ENCODE assay signal across 8 cellular contexts in genomic region chr12:47705571-47706425, GRCh38. TPM values are rescaled to one million over a fixed set of nuclear protein-coding genes. Genes with fewer than 3 reads are reported as not detected.
DNase-seq lines count a peak whose midpoint lies in the region; ATAC-seq and TF ChIP-seq lines count a peak whose summit lies in the region.

RPAP3 (minus strand) TSS chr12:47706030; CDS start chr12:47702840, 3,190 bp downstream.

- ATAC-seq in GM18867 (IDR thresholded peaks at IDR 0.05; ENCODE audit: unreplicated experiment) = peak; percentile 81
- peak; percentile 76 for ATAC-seq in HG03103 (IDR thresholded peaks at IDR 0.05; ENCODE audit: low read depth, unreplicated experiment)

- intact Hi-C loops in A673 (cut with micrococcal nuclease; ENCODE audit: unreplicated experiment) = no loop called here
- intact Hi-C loops in mammary epithelial cell (cut with micrococcal nuclease) = no loop called here

- H3K27ac ChIP-seq in A673 (ENCODE audit: low read depth, low read length, poor library complexity, severe bottlenecking) (peak within 1 kb of the TSS; percentile 83), VCaP (peak within 1 kb of the TSS; percentile 86), mammary epithelial cell (ENCODE audit: insufficient read depth, low read depth, low read length) (peak within 1 kb of the TSS; percentile 46), iPS-20b (ENCODE audit: low read length) (peak within 1 kb of the TSS; percentile 60), skin epidermis (peak within 1 kb of the TSS; percentile 71 to 96 (median 91))

- 3% methylated on average over 16 of the region's 66 CpGs for WGBS in mammary epithelial cell (ENCODE audit: low coverage, missing lambda C conversion rate)

- DNase-seq in A673 (ENCODE audit: low spot score) = peak; percentile 97
- peak; percentile 81 for DNase-seq in NCI-H2196 treated with DMSO at 0.1 percent for 48 hours (lab: John Stamatoyannopoulos, UW; ENCODE audit: unreplicated experiment)
- peak; percentile 90 for DNase-seq in mammary epithelial cell

- no peaks in the 10 kb centered on the region for H3K27me3 ChIP-seq in A673 (replicated peaks; ENCODE audit: insufficient read depth, low read depth, low read length, poor library complexity)
- no peaks in the 10 kb centered on the region for H3K27me3 ChIP-seq in mammary epithelial cell (ENCODE audit: insufficient read depth, low read length)
- H3K27me3 ChIP-seq in iPS-20b (ENCODE audit: insufficient read depth, low read length) = no peaks in the 10 kb centered on the region

- H4K20me1 ChIP-seq in mammary epithelial cell (ENCODE audit: insufficient read depth, low read length) = no peaks in the 10 kb centered on the region

- H3K4me1 ChIP-seq in A673 (ENCODE audit: insufficient read depth, low read length, poor library complexity, severe bottlenecking) = peaks cover 8% of the 10 kb centered on the region
- H3K4me1 ChIP-seq in mammary epithelial cell (ENCODE audit: insufficient read depth, low read length) = peaks cover 9% of the 10 kb centered on the region
- H3K4me1 ChIP-seq in iPS-20b (ENCODE audit: insufficient read depth, low read length) = peaks cover 6% of the 10 kb centered on the region; the same call in 1 of the 2 replicates

- in situ Hi-C loops in mammary epithelial cell (cut with MboI; ENCODE audit: low sequenced_read_pairs in 2 of 2) = loop anchor here in 1 of 2 donors (25.0 kb wide), 1 partner anchor 457 kb away; the partner anchor contains the start of gene ASB8

- CTCF ChIA-PET in A673 (lab: Charles Lee) (interaction anchor here (0.5 to 1.2 kb wide), 5 partner anchors 10 to 133 kb away, joined by 3 to 7 read pairs (median 3); no protein-coding TSS in a partner anchor), mammary epithelial cell (lab: Charles Lee; ENCODE audit: low non-redundant PET) (interaction anchor here (0.6 kb wide), 1 partner anchor 241 kb away, joined by 3 read pairs; no protein-coding TSS in a partner anchor)

- TF ChIP-seq CTCF in A673 (conservative IDR thresholded peaks at IDR 0.05; ENCODE audit: low read depth, low read length) (peak; percentile 66), VCaP (conservative IDR thresholded peaks at IDR 0.05) (peak; percentile 83), mammary epithelial cell (conservative IDR thresholded peaks at IDR 0.05 in 1 of 2, IDR thresholded peaks at IDR 0.05 in 1 of 2; ENCODE audit: extremely low read depth in 1 of 2, insufficient read depth in 1 of 2, low read depth in 1 of 2, low read length in 2 of 2) (peak; percentile 24 to 67)

- dilution Hi-C loops in mammary epithelial cell (cut with HindIII; ENCODE audit: low sequenced_read_pairs) = no loop called here

- H3K9ac ChIP-seq in mammary epithelial cell (ENCODE audit: insufficient read depth, low read length) (peak within 1 kb of the TSS; percentile 73), iPS-20b (ENCODE audit: low read depth, low read length) (peak within 1 kb of the TSS; percentile 94; the same call in 1 of the 2 replicates)

- peak within 1 kb of the TSS; percentile 88 for H2AFZ ChIP-seq in mammary epithelial cell (ENCODE audit: low read depth, low read length)

- peaks cover 26% of the 10 kb centered on the region for H3K79me2 ChIP-seq in mammary epithelial cell (ENCODE audit: insufficient read depth, low read length)

- peak within 1 kb of the TSS; percentile 87 for H3K4me2 ChIP-seq in mammary epithelial cell (ENCODE audit: insufficient read depth, low read depth, low read length)

- POLR2A ChIA-PET in A673 (lab: Charles Lee; ENCODE audit: low non-redundant PET) = interaction anchor here (0.5 to 0.6 kb wide), 2 partner anchors 64 to 151 kb away, joined by 3 to 8 read pairs; no protein-coding TSS in a partner anchor

- H3K9me3 ChIP-seq in A673 (ENCODE audit: low read depth, low read length, poor library complexity, severe bottlenecking) (no peaks in the 10 kb centered on the region), mammary epithelial cell (replicated peaks; ENCODE audit: insufficient read depth, low read length) (no peaks in the 10 kb centered on the region), iPS-20b (ENCODE audit: insufficient read depth, low read depth, low read length) (no peaks in the 10 kb centered on the region)

- H3K36me3 ChIP-seq in A673 (ENCODE audit: insufficient read depth, low read length, poor library complexity, severe bottlenecking) (peaks cover 7% of the 10 kb centered on the region), mammary epithelial cell (ENCODE audit: insufficient read depth, low read length) (peaks cover under 1% of the 10 kb centered on the region), iPS-20b (ENCODE audit: insufficient read depth, low read depth, low read length) (peaks cover 9% of the 10 kb centered on the region)

- BruUV-seq in A673 (replicated peaks; lab: Mats Ljungman, UMichigan) (TSS peak; percentile 48), mammary epithelial cell (replicated peaks; lab: Mats Ljungman, UMichigan) (TSS peak; percentile 34)

- H3K4me3 ChIP-seq in A673 (ENCODE audit: low read depth, low read length, poor library complexity, severe bottlenecking) = peak within 1 kb of the TSS; percentile 69
- H3K4me3 ChIP-seq in mammary epithelial cell (replicated peaks in 1 of 3; ENCODE audit: insufficient read depth in 1 of 3, low read depth in 2 of 3, low read length in 3 of 3) = peak within 1 kb of the TSS; percentile 53 to 92 (median 67)
- H3K4me3 ChIP-seq in iPS-20b (ENCODE audit: low read length) = peak within 1 kb of the TSS; percentile 87
- peak within 1 kb of the TSS; percentile 90 to 99 (median 97) for H3K4me3 ChIP-seq in skin epidermis

RNA-seq across cellular contexts. Expression of gene RPAP3, which starts in this region (rescaled TPM):
- total RNA-seq in A673 (2021) (70.5 and 81.1 TPM in 2 replicates), mammary epithelial cell (10 to 100 TPM; 14.8 to 32.7 TPM)
- 10.7 TPM for polyA plus RNA-seq in mammary epithelial cell
- polyA minus RNA-seq in mammary epithelial cell = 3.8 TPM

Comparison
In these comparisons a context has a peak if more than half of its experiments do, and no peak if none do; other contexts are left out.
1. Peak in every context shown above with its lines: DNase-seq, ATAC-seq, H3K4me3 ChIP-seq and H3K27ac ChIP-seq.